ENCODE assay signal across 16 cellular contexts in genomic region chr12:103779410-103780092, GRCh38.
DNase-seq lines count a peak whose midpoint lies in the region; ATAC-seq, FAIRE-seq and TF ChIP-seq lines count a peak whose summit lies in the region.
"Had no signal": no experiment of that assay in that cellular context is flagged by ENCODE, and none has a peak within 500 bp of the region (broad histone marks: within the 10 kb centered on the region; RNA-seq: fewer than 3 reads in every experiment).

No MANE protein-coding gene starts in this region.

- no peak for FAIRE-seq in RCC 7860 (lab: Jason Lieb, UNC)
- FAIRE-seq: endometrium had no signal

- H3K27ac ChIP-seq in AG04450 (ENCODE audit: low read depth, low read length) = peak overlapping the region; percentile 66
- H3K27ac ChIP-seq: cardiac muscle cell, left ventricle myocardium inferior, skin epidermis had no signal

- POLR2A ChIA-PET in AG04450 (lab: Yijun Ruan, JAX) = interaction anchor here (1.5 kb wide), 1 partner anchor 25 kb away, joined by 9 read pairs; no protein-coding TSS in a partner anchor

- H3K9me3 ChIP-seq in AG04450 (ENCODE audit: control insufficient read depth, insufficient read depth, low read length) = no peaks in the 10 kb centered on the region; the same call in 1 of the 2 replicates
- H3K9me3 ChIP-seq: heart left ventricle, left ventricle myocardium inferior had no signal

- DNase-seq in AG04450 (ENCODE audit: low read depth, low spot score) (no peak), DMS114 treated with DMSO at 0.1 percent for 48 hours (lab: John Stamatoyannopoulos, UW; ENCODE audit: unreplicated experiment) (peak; percentile 51), RCC 7860 (ENCODE audit: low spot score) (peak; percentile 31), hepatic stellate cell (ENCODE audit: low spot score) (peak; percentile 39), AG08395 (ENCODE audit: low spot score) (no peak)
- DNase-seq: activated CD4-positive, alpha-beta memory T cell treated with anti-CD3 and anti-CD28 coated beads, Interleukin-2, amount 10 ng/mL, durations not matched to agents 7 days and 5 days; heart left ventricle; left ventricle myocardium inferior; MM.1S; T-helper 2 cell had no signal

- H3K27me3 ChIP-seq in AG04450 (ENCODE audit: control insufficient read depth, insufficient read depth, low read length) = no peaks in the 10 kb centered on the region
- H3K27me3 ChIP-seq: cardiac muscle cell, heart left ventricle had no signal

- no peak for ATAC-seq in GM18502 (IDR thresholded peaks at IDR 0.05; ENCODE audit: poor library complexity, unreplicated experiment)
- no peak for ATAC-seq in HG03175 (IDR thresholded peaks at IDR 0.05; ENCODE audit: unreplicated experiment)
- no peak for ATAC-seq in HG02642 (IDR thresholded peaks at IDR 0.05; ENCODE audit: poor library complexity, unreplicated experiment)
- ATAC-seq: heart left ventricle had no signal

- CTCF ChIA-PET in AG04450 (lab: Charles Lee) = interaction anchor here (2.2 kb wide), 1 partner anchor 91 kb away, joined by 8 read pairs; no protein-coding TSS in a partner anchor

- no peak for TF ChIP-seq CTCF in AG04450 (IDR thresholded peaks at IDR 0.05; ENCODE audit: low read depth, low read length)

- H3K4me3 ChIP-seq in AG04450 (ENCODE audit: low read depth, low read length) = no peak overlapping the region
- H3K4me3 ChIP-seq: cardiac muscle cell, heart left ventricle, left ventricle myocardium inferior, skin epidermis had no signal

Comparison
In these comparisons a context has a peak if more than half of its experiments do, and no peak if none do; other contexts are left out.
1. DNase-seq: peak in DMS114 treated with DMSO at 0.1 percent for 48 hours (single experiment), RCC 7860 (single experiment) and hepatic stellate cell (single experiment); none in AG04450 (single experiment) and AG08395 (single experiment).